In the genomic region with DNA sequence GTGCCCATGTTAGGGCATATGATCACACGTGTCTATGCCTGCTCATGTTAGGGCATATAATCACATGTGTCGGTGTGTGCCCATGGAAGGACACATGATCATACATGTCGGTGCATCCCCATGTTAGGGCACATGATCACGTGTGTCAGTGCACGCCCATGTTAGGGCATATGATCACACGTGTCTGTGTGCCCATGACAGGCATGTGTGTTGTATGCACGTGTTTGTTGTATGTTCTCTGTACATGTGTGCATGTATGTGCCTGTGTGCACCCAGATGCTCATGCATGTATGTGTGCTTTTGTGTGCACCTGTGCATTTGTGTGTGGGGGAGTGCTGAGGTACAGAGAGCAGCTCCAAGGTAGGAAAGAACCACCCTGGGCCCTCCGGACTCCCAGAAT, we compare ENCODE assay signal across 20 cellular contexts. TPM values are rescaled to one million over a fixed set of nuclear protein-coding genes. Genes with fewer than 3 reads are reported as not detected.
DNase-seq lines count a peak whose midpoint lies in the region; ATAC-seq and TF ChIP-seq lines count a peak whose summit lies in the region.
"Had no signal": no experiment of that assay in that cellular context is flagged by ENCODE, and none has a peak within 500 bp of the region (broad histone marks: within the 10 kb centered on the region; RNA-seq: fewer than 3 reads in every experiment).

No MANE protein-coding gene starts in this region.

- H2AFZ ChIP-seq in HCT116 (ENCODE audit: low read depth, low read length, poor library complexity, severe bottlenecking) (no peak overlapping the region), osteoblast (ENCODE audit: low read length) (no peak overlapping the region)
- H2AFZ ChIP-seq: GM23248 had no signal

- H3K4me1 ChIP-seq in HCT116 (ENCODE audit: control insufficient read depth in 1 of 2, insufficient read depth in 2 of 2, low read length in 2 of 2), result peaks cover 8 to 17% of the 10 kb centered on the region in 2 experiments
- H3K4me1 ChIP-seq in osteoblast (ENCODE audit: insufficient read depth, low read length), result no peaks in the 10 kb centered on the region
- H3K4me1 ChIP-seq: BE2C had no signal

- TF ChIP-seq CTCF in HCT116 (IDR thresholded peaks at IDR 0.05 in 2 of 3, conservative IDR thresholded peaks at IDR 0.05 in 1 of 3; ENCODE audit: borderline replicate concordance in 1 of 3, insufficient read depth in 1 of 3, low read depth in 2 of 3, low read length in 2 of 3), result no peak
- no peak for TF ChIP-seq CTCF in RWPE1 (conservative IDR thresholded peaks at IDR 0.05; ENCODE audit: low read depth)
- TF ChIP-seq CTCF in osteoblast (IDR thresholded peaks at IDR 0.05; ENCODE audit: extremely low read depth, low read depth, low read length), result no peak

- no peak for TF ChIP-seq POLR2A in HCT116 (IDR thresholded peaks at IDR 0.05; ENCODE audit: borderline replicate concordance, extremely low read depth, insufficient read depth, insufficient read length)

- H3K4me2 ChIP-seq in HCT116 (ENCODE audit: low read length) (peak overlapping the region; percentile 55), osteoblast (ENCODE audit: insufficient read depth, low read length) (no peak overlapping the region)

- H3K9me3 ChIP-seq in HCT116 (ENCODE audit: control insufficient read depth in 1 of 2, insufficient read depth in 1 of 2, low read depth in 1 of 2, low read length in 2 of 2) (no peaks in the 10 kb centered on the region), osteoblast (ENCODE audit: low read depth, low read length) (no peaks in the 10 kb centered on the region)
- H3K9me3 ChIP-seq: A549, BE2C had no signal

- no peaks in the 10 kb centered on the region for H3K4me1 Mint-ChIP-seq in activated CD4-positive, alpha-beta T cell treated with anti-CD3 and anti-CD28 coated beads, Interleukin-2, amount 10 ng/mL, durations not matched to agents 7 days and 5 days
- H3K4me1 Mint-ChIP-seq: CD14-positive monocyte had no signal

- no TSS peak for BruUV-seq in HCT116 (replicated peaks; lab: Mats Ljungman, UMichigan)

- no peak overlapping the region for H3K4me3 ChIP-seq in HCT116 (replicated peaks in 1 of 2; ENCODE audit: low read depth in 1 of 2, low read length in 2 of 2)
- H3K4me3 ChIP-seq in osteoblast (ENCODE audit: insufficient read depth, low read length), result no peak overlapping the region
- H3K4me3 ChIP-seq: A549; BLaER1 treated with 17β-estradiol and CSF1 and Interleukin-3, amounts not matched to agents 10 nM and 100 nM; GM12878; GM23248 had no signal

- no peaks in the 10 kb centered on the region for H3K27me3 ChIP-seq in HCT116 (ENCODE audit: insufficient read depth, low read length)
- H3K27me3 ChIP-seq in osteoblast (ENCODE audit: insufficient read depth, low read length), result no peaks in the 10 kb centered on the region
- H3K27me3 ChIP-seq: BE2C; BLaER1 treated with 17β-estradiol and CSF1 and Interleukin-3, amounts not matched to agents 10 nM and 100 nM had no signal

- H3K4me3 Mint-ChIP-seq in activated CD4-positive, alpha-beta T cell treated with anti-CD3 and anti-CD28 coated beads, Interleukin-2, amount 10 ng/mL, durations not matched to agents 7 days and 5 days, result no peak overlapping the region
- H3K4me3 Mint-ChIP-seq: CD14-positive monocyte; CD4-positive, alpha-beta T cell; CD8-positive, alpha-beta memory T cell had no signal

- no peaks in the 10 kb centered on the region for H3K36me3 Mint-ChIP-seq in activated CD4-positive, alpha-beta T cell treated with anti-CD3 and anti-CD28 coated beads, Interleukin-2, amount 10 ng/mL, durations not matched to agents 7 days and 5 days (ENCODE audit: low read depth)
- H3K36me3 Mint-ChIP-seq: CD14-positive monocyte; CD8-positive, alpha-beta memory T cell had no signal

- H4K20me1 ChIP-seq in HCT116 (ENCODE audit: insufficient read depth) (no peaks in the 10 kb centered on the region), osteoblast (ENCODE audit: insufficient read depth, low read length) (no peaks in the 10 kb centered on the region)

- no peak for TF ChIP-seq RAD21 in HCT116 (IDR thresholded peaks at IDR 0.05; ENCODE audit: low read depth)

- RAD21 ChIA-PET in HCT116 (lab: Charles Lee; ENCODE audit: low non-redundant PET in 1 of 2, low total read pairs in 2 of 2, uncharacterized antibody in 2 of 2, unreplicated experiment in 2 of 2), result no interaction called here

- no peaks in the 10 kb centered on the region for H3K9me3 Mint-ChIP-seq in activated CD4-positive, alpha-beta T cell treated with anti-CD3 and anti-CD28 coated beads, Interleukin-2, amount 10 ng/mL, durations not matched to agents 7 days and 5 days
- H3K9me3 Mint-ChIP-seq: CD4-positive, alpha-beta T cell; CD8-positive, alpha-beta memory T cell had no signal

- H3K79me2 ChIP-seq in HCT116 (ENCODE audit: insufficient read depth, low read length) (no peaks in the 10 kb centered on the region), osteoblast (ENCODE audit: insufficient read depth, low read length) (no peaks in the 10 kb centered on the region)

- no peak overlapping the region for H3K27ac Mint-ChIP-seq in activated CD4-positive, alpha-beta T cell treated with anti-CD3 and anti-CD28 coated beads, Interleukin-2, amount 10 ng/mL, durations not matched to agents 7 days and 5 days
- H3K27ac Mint-ChIP-seq: CD14-positive monocyte; CD4-positive, alpha-beta T cell had no signal

- CTCF ChIA-PET in HCT116 (lab: Charles Lee), result no interaction called here
- CTCF ChIA-PET in RWPE1 (lab: Yijun Ruan, JAX), result interaction anchor here (0.6 to 1.0 kb wide), 8 partner anchors 11 to 872 kb away, joined by 3 to 6 read pairs (median 4); no protein-coding TSS in a partner anchor
- CTCF ChIA-PET in activated CD4-positive, alpha-beta T cell treated with anti-CD3 and anti-CD28 coated beads, Interleukin-2, amount 10 ng/mL, durations not matched to agents 7 days and 5 days (lab: Charles Lee), result no interaction called here

- POLR2A ChIA-PET in HCT116 (lab: Charles Lee), result no interaction called here
- POLR2A ChIA-PET in RWPE1 (lab: Yijun Ruan, JAX; ENCODE audit: low non-redundant PET), result no interaction called here
- POLR2A ChIA-PET in activated CD4-positive, alpha-beta T cell treated with anti-CD3 and anti-CD28 coated beads, Interleukin-2, amount 10 ng/mL, durations not matched to agents 7 days and 5 days (lab: Charles Lee), result no interaction called here

- no peaks in the 10 kb centered on the region for H3K9me2 ChIP-seq in HCT116 (ENCODE audit: insufficient read depth)

- no peak for ATAC-seq in HCT116
- ATAC-seq: GM12878 had no signal

- H3K36me3 ChIP-seq in HCT116 (ENCODE audit: control insufficient read depth in 1 of 2, insufficient read depth in 2 of 2, low read length in 2 of 2) (no peaks in the 10 kb centered on the region), osteoblast (ENCODE audit: insufficient read depth, low read length) (no peaks in the 10 kb centered on the region)
- H3K36me3 ChIP-seq: BE2C; BLaER1 treated with 17β-estradiol and CSF1 and Interleukin-3, amounts not matched to agents 10 nM and 100 nM had no signal

- no peak overlapping the region for H3K27ac ChIP-seq in HCT116 (ENCODE audit: low read depth, low read length)
- peak overlapping the region; percentile 5 for H3K27ac ChIP-seq in RWPE1
- H3K27ac ChIP-seq in osteoblast (ENCODE audit: low read depth, low read length), result no peak overlapping the region
- H3K27ac ChIP-seq: A549; BLaER1 treated with 17β-estradiol and CSF1 and Interleukin-3, amounts not matched to agents 10 nM and 100 nM; GM23248 had no signal

- no peak overlapping the region for H3K9ac ChIP-seq in HCT116 (ENCODE audit: low read length)
- H3K9ac ChIP-seq: BLaER1 treated with 17β-estradiol and CSF1 and Interleukin-3, amounts not matched to agents 10 nM and 100 nM; GM23248 had no signal

- peaks cover 4% of the 10 kb centered on the region for H3K27me3 Mint-ChIP-seq in activated CD4-positive, alpha-beta T cell treated with anti-CD3 and anti-CD28 coated beads, Interleukin-2, amount 10 ng/mL, durations not matched to agents 7 days and 5 days

- intact Hi-C loops in HCT116 (cut with micrococcal nuclease), result no loop called here

- DNase-seq in HCT116 (ENCODE audit: low read depth, low spot score) (no peak), RWPE1 (ENCODE audit: low spot score) (no peak), osteoblast (ENCODE audit: insufficient read length, low spot score, missing footprints) (peak; percentile 30)
- no peak for DNase-seq in activated CD4-positive, alpha-beta T cell treated with anti-CD3 and anti-CD28 coated beads, Interleukin-2, amount 10 ng/mL, durations not matched to agents 7 days and 5 days
- no peak for DNase-seq in activated CD4-positive, alpha-beta T cell treated with anti-CD3 and anti-CD28 coated beads, Interleukin-2, amount 50 U/mL, for 4 hours
- DNase-seq in activated T-cell treated with anti-CD3 and anti-CD28 coated beads, Interleukin-2, amount 50 U/mL, for 1 hour, result no peak
- DNase-seq: AML-193; BE2C; CD4-positive, alpha-beta T cell; CD8-positive, alpha-beta memory T cell; DMS 273 treated with DMSO at 0.1 percent for 48 hours; DMS79; GDM1; HCEC 1CT had no signal

TF ChIP-seq in HCT116, 20 proteins besides CTCF, POLR2A, EP300 and RAD21 (continues in another document):
- no peak for TF ChIP-seq FOSL1 (IDR thresholded peaks at IDR 0.05; ENCODE audit: low read depth)
- TF ChIP-seq SP1 (IDR thresholded peaks at IDR 0.05; ENCODE audit: low read depth), result no peak
- no peak for TF ChIP-seq CEBPB (IDR thresholded peaks at IDR 0.05; ENCODE audit: low read depth)
- no peak for TF ChIP-seq SIN3A (IDR thresholded peaks at IDR 0.05; ENCODE audit: low read depth)
- no peak for TF ChIP-seq POLR2AphosphoS5 (IDR thresholded peaks at IDR 0.05; ENCODE audit: low read depth, low read length)
- TF ChIP-seq YY1 (IDR thresholded peaks at IDR 0.05; ENCODE audit: extremely low read depth, insufficient replicate concordance, low read depth, low read length), result no peak
- TF ChIP-seq CBX3 (IDR thresholded peaks at IDR 0.05; ENCODE audit: low read depth), result no peak

RNA-seq across cellular contexts. Expression of a gene that starts 29.8 kb away (rescaled TPM):
- total RNA-seq in HCT116 (2021; ENCODE audit: unreplicated experiment) (42.8 TPM), osteoblast (23.9 and 26.8 TPM in 2 replicates)
- 25.1 and 25.2 TPM in 2 replicates for polyA plus RNA-seq in HCT116 (2012)
- 10 to 100 TPM; 39.3 to 41.3 TPM for total RNA-seq in activated CD4-positive, alpha-beta T cell treated with anti-CD3 and anti-CD28 coated beads, Interleukin-2, amount 10 ng/mL, durations not matched to agents 7 days and 5 days

RNA-seq across cellular contexts. Expression of a gene that starts 49.6 kb away (rescaled TPM):
- total RNA-seq in HCT116 (2021; ENCODE audit: unreplicated experiment) (0.96 TPM), osteoblast (under 0.01 and 0.29 TPM in 2 replicates)
- polyA plus RNA-seq in HCT116 (2012), result 0.68 and 0.84 TPM in 2 replicates
- not detected for total RNA-seq in activated CD4-positive, alpha-beta T cell treated with anti-CD3 and anti-CD28 coated beads, Interleukin-2, amount 10 ng/mL, durations not matched to agents 7 days and 5 days
- total RNA-seq: CD4-positive, alpha-beta T cell; CD8-positive, alpha-beta memory T cell; GM12878; GM23248; H7 had no signal
- polyA plus RNA-seq: CD14-positive monocyte; CD8-positive, alpha-beta memory T cell; GM23248 had no signal
